ENCODE assay signal across 7 cellular contexts in genomic region chr3:142904639-142905441, GRCh38. TPM values are rescaled to one million over a fixed set of nuclear protein-coding genes. Genes with fewer than 3 reads are reported as not detected.
DNase-seq lines count a peak whose midpoint lies in the region; ATAC-seq, FAIRE-seq and TF ChIP-seq lines count a peak whose summit lies in the region.

No MANE protein-coding gene starts in this region.

- DNase-seq in LHCN-M2 (ENCODE audit: low read depth) (peak; percentile 17), cerebellar cortex (ENCODE audit: low spot score) (peak; percentile 14), osteocyte (ENCODE audit: extremely low spot score, unreplicated experiment) (no peak), NCI-H774 (lab: John Stamatoyannopoulos, UW) (no peak), HTR-8/SVneo (ENCODE audit: insufficient read length, low spot score) (no peak)
- no peak for DNase-seq in effector CD4-positive, alpha-beta T cell

- H3K27me3 Mint-ChIP-seq in osteocyte (ENCODE audit: unreplicated experiment): peaks cover 4% of the 10 kb centered on the region

- H3K27ac Mint-ChIP-seq in osteocyte (ENCODE audit: unreplicated experiment): no peak overlapping the region

- no peak for FAIRE-seq in HTR-8/SVneo (lab: Jason Lieb, UNC)

- peak; percentile 76 for ATAC-seq in GM18502 (IDR thresholded peaks at IDR 0.05; ENCODE audit: poor library complexity, unreplicated experiment)

- no peaks in the 10 kb centered on the region for H3K36me3 Mint-ChIP-seq in osteocyte (ENCODE audit: unreplicated experiment)

- H3K4me3 Mint-ChIP-seq in osteocyte (ENCODE audit: unreplicated experiment): no peak overlapping the region

- H3K9me3 Mint-ChIP-seq in osteocyte (ENCODE audit: unreplicated experiment): no peaks in the 10 kb centered on the region

- H3K4me1 Mint-ChIP-seq in osteocyte (ENCODE audit: unreplicated experiment): no peaks in the 10 kb centered on the region

- peak; percentile 20 for TF ChIP-seq CTCF in osteocyte (IDR thresholded peaks at IDR 0.05)

RNA-seq across cellular contexts. Expression of gene PCOLCE2, which starts 16.0 kb away (rescaled TPM):
- 0.75 and 4.9 TPM in 2 replicates for total RNA-seq in LHCN-M2 (2014; rRNA removed)
- polyA plus RNA-seq in LHCN-M2 (2012): 0.60 TPM
- 3.8 and 4.0 TPM in 2 replicates for total RNA-seq in osteocyte

RNA-seq across cellular contexts. Expression of gene PAQR9, which starts 58.6 kb away (rescaled TPM):
- total RNA-seq in LHCN-M2 (2014; rRNA removed): not detected in 2 replicates
- not detected for polyA plus RNA-seq in LHCN-M2 (2012)
- total RNA-seq in osteocyte: not detected in 2 replicates

Comparison
In these comparisons a context has a peak if more than half of its experiments do, and no peak if none do; other contexts are left out.
1. DNase-seq: peak in LHCN-M2 (single experiment) and cerebellar cortex (single experiment); none in osteocyte (single experiment), NCI-H774 (single experiment), effector CD4-positive, alpha-beta T cell (single experiment) and HTR-8/SVneo (single experiment).